In the genomic region with DNA sequence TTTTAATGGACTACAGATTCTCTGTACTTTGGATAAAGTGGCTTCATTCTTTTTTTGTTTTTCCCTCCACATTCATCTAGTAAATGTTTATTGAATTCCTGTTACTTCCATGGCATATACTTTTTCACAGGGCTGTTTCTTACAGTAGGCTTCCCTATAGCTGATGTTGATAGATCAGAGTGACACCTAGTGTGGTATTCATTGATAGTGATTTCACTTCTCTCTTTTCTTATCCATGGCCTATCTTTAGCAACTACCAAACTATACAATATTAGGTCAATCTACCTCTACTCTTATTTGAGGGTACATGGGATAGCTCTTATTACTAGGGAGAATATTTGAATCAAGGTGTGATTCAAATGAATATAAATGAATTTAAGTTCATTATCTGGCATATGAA, we compare ENCODE assay signal across 1 cellular context.
TF ChIP-seq lines count a peak whose summit lies in the region.

No MANE protein-coding gene starts in this region.

TF ChIP-seq in GM12878, 131 proteins besides CTCF, POLR2A, EP300 and RAD21 (continued from another document):
- TF ChIP-seq, protein P1, sequence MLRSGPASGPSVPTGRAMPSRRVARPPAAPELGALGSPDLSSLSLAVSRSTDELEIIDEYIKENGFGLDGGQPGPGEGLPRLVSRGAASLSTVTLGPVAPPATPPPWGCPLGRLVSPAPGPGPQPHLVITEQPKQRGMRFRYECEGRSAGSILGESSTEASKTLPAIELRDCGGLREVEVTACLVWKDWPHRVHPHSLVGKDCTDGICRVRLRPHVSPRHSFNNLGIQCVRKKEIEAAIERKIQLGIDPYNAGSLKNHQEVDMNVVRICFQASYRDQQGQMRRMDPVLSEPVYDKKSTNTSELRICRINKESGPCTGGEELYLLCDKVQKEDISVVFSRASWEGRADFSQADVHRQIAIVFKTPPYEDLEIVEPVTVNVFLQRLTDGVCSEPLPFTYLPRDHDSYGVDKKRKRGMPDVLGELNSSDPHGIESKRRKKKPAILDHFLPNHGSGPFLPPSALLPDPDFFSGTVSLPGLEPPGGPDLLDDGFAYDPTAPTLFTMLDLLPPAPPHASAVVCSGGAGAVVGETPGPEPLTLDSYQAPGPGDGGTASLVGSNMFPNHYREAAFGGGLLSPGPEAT (IDR thresholded peaks at IDR 0.05; ENCODE audit: low read depth), result peak; percentile 14; the same call in 1 of the 2 replicates
- peak; percentile 57; the same call in 1 of the 2 replicates for TF ChIP-seq SPI1 (IDR thresholded peaks at IDR 0.05; ENCODE audit: borderline replicate concordance, insufficient read depth, low read depth, low read length)
- peak; percentile 34 for TF ChIP-seq MEF2B (IDR thresholded peaks at IDR 0.05; ENCODE audit: partially characterized antibody, poor library complexity, severe bottlenecking)
- no peak for TF ChIP-seq JUND (IDR thresholded peaks at IDR 0.05; ENCODE audit: low read depth, low read length)
- no peak for TF ChIP-seq ATF7 (IDR thresholded peaks at IDR 0.05; ENCODE audit: low read depth)
- TF ChIP-seq SMC3 (IDR thresholded peaks at IDR 0.05; ENCODE audit: borderline replicate concordance, low read length), result peak; percentile 14; the same call in 1 of the 2 replicates
- TF ChIP-seq PKNOX1 (IDR thresholded peaks at IDR 0.05), result peak; percentile 77; the same call in 1 of the 2 replicates
